ENCODE assay signal across 8 cellular contexts in genomic region chr13:98556968-98557591, GRCh38. TPM values are rescaled to one million over a fixed set of nuclear protein-coding genes. Genes with fewer than 3 reads are reported as not detected.
DNase-seq lines count a peak whose midpoint lies in the region; ATAC-seq, FAIRE-seq and TF ChIP-seq lines count a peak whose summit lies in the region.

No MANE protein-coding gene starts in this region.

- TF ChIP-seq CTCF in Calu3 (IDR thresholded peaks at IDR 0.05; ENCODE audit: unreplicated experiment) (no peak), K562 (IDR thresholded peaks at IDR 0.05 in 2 of 3, conservative IDR thresholded peaks at IDR 0.05 in 1 of 3; ENCODE audit: insufficient read depth in 2 of 3, low read depth in 1 of 3, low read length in 3 of 3) (peak in 1 of 3 experiments; percentile 59; a peak in 2 of 6 replicates), mesothelial cell of epicardium (IDR thresholded peaks at IDR 0.05; ENCODE audit: unreplicated experiment) (no peak), natural killer cell (IDR thresholded peaks at IDR 0.05) (no peak)

- no peak overlapping the region for H3K4me3 ChIP-seq in K562

- WGBS in K562 (ENCODE audit: insufficient coverage, low coverage, missing lambda C conversion rate) = 68% methylated on average over 5 of the region's 9 CpGs

- DNase-seq in Calu3 (no peak), NCI-H69 (lab: John Stamatoyannopoulos, UW) (peak; percentile 24), K562 (ENCODE audit: extremely low read depth in 1 of 4, low spot score in 3 of 4) (peak in 1 of 4 experiments; percentile 22), mesothelial cell of epicardium (ENCODE audit: low spot score in 2 of 2, unreplicated experiment in 2 of 2) (no peak), immature natural killer cell (no peak), natural killer cell (no peak)

- intact Hi-C loops in Calu3 (cut with micrococcal nuclease; ENCODE audit: unreplicated experiment) (no loop called here), K562 (cut with micrococcal nuclease) (no loop called here), natural killer cell (cut with micrococcal nuclease) (no loop called here)

- H3K9me1 ChIP-seq in K562 (ENCODE audit: control insufficient read depth, insufficient read depth, low read length) = peaks cover 2% of the 10 kb centered on the region

- no peaks in the 10 kb centered on the region for H3K9me3 ChIP-seq in K562 (replicated peaks; ENCODE audit: control insufficient read depth, insufficient read depth, low read depth, low read length)

- in situ Hi-C loops in K562 (cut with MboI) = no loop called here

- no peak overlapping the region for H2AFZ ChIP-seq in K562 (ENCODE audit: low read depth, low read length)

- TF ChIP-seq EP300 in K562 (IDR thresholded peaks at IDR 0.05; ENCODE audit: low read length) = no peak

- POLR2A ChIA-PET in K562 (lab: Yijun Ruan, JAX) = interaction anchor here (0.6 to 1.8 kb wide), 5 partner anchors 9 to 16 kb away, joined by 3 to 7 read pairs (median 4); no protein-coding TSS in a partner anchor

- H3K27ac Mint-ChIP-seq in Calu3 (ENCODE audit: unreplicated experiment) = peak overlapping the region; percentile 47
- H3K27ac Mint-ChIP-seq in mesothelial cell of epicardium = peak overlapping the region; percentile 30
- H3K27ac Mint-ChIP-seq in immature natural killer cell = peak overlapping the region in 3 of 6 donors; percentile 3 to 58 (median 3)
- H3K27ac Mint-ChIP-seq in natural killer cell = peak overlapping the region in 1 of 2 donors; percentile 56

- no peak overlapping the region for H3K27ac ChIP-seq in K562 (ENCODE audit: extremely low read depth, low read depth, low read length)

- H3K79me2 ChIP-seq in K562 (ENCODE audit: control insufficient read depth, insufficient read depth, low read length) = peaks cover 80% of the 10 kb centered on the region

- peaks cover 19% of the 10 kb centered on the region for H3K4me1 Mint-ChIP-seq in Calu3 (ENCODE audit: low read depth, unreplicated experiment)
- peaks cover 48% of the 10 kb centered on the region for H3K4me1 Mint-ChIP-seq in mesothelial cell of epicardium
- peaks cover 72 to 83% of the 10 kb centered on the region in 2 donors for H3K4me1 Mint-ChIP-seq in immature natural killer cell
- peaks cover 69 to 86% of the 10 kb centered on the region in 2 donors for H3K4me1 Mint-ChIP-seq in natural killer cell

- ATAC-seq in K562 = peak; percentile 62
- ATAC-seq in GM18520 (IDR thresholded peaks at IDR 0.05; ENCODE audit: unreplicated experiment) = no peak
- ATAC-seq in HG03097 (IDR thresholded peaks at IDR 0.05; ENCODE audit: low FRiP score, unreplicated experiment) = no peak
- no peak for ATAC-seq in natural killer cell

- no TSS peak for BruUV-seq in Calu3 (replicated peaks; lab: Mats Ljungman, UMichigan)
- BruUV-seq in K562 (replicated peaks; lab: Mats Ljungman, UMichigan) = no TSS peak

- peaks cover 23% of the 10 kb centered on the region; the same call in 1 of the 2 replicates for H4K20me1 ChIP-seq in K562 (replicated peaks; ENCODE audit: control insufficient read depth, insufficient read depth, low read length)

- TF ChIP-seq POLR2A in K562 (conservative IDR thresholded peaks at IDR 0.05) = no peak

- H3K27me3 ChIP-seq in K562 (ENCODE audit: control insufficient read depth in 2 of 2, insufficient read depth in 2 of 2, low read length in 2 of 2) = no peaks in the 10 kb centered on the region

- H3K36me3 ChIP-seq in K562 (ENCODE audit: control insufficient read depth, insufficient read depth, low read length) = peaks cover 2% of the 10 kb centered on the region; the same call in 1 of the 3 replicates

- TF ChIP-seq RAD21 in K562 (CRISPR knock-in tag; conservative IDR thresholded peaks at IDR 0.05 in 1 of 2, IDR thresholded peaks at IDR 0.05 in 1 of 2) = no peak

- peaks cover 0 to 3% of the 10 kb centered on the region in 2 experiments; a peak in 2 of 5 replicates for H3K4me1 ChIP-seq in K562 (replicated peaks in 1 of 2; ENCODE audit: control insufficient read depth in 2 of 2, insufficient read depth in 2 of 2, low read length in 2 of 2)

- no peak for FAIRE-seq in K562 (lab: Jason Lieb, UNC)

- H3K4me2 ChIP-seq in K562 (ENCODE audit: insufficient read depth, low read length) = no peak overlapping the region

- peak overlapping the region; percentile 32 for H3K4me3 Mint-ChIP-seq in Calu3 (ENCODE audit: low read depth, unreplicated experiment)
- H3K4me3 Mint-ChIP-seq in mesothelial cell of epicardium = no peak overlapping the region
- H3K4me3 Mint-ChIP-seq in immature natural killer cell = peak overlapping the region in 2 of 5 donors; percentile 5 to 39
- H3K4me3 Mint-ChIP-seq in natural killer cell = no peak overlapping the region

- H3K36me3 Mint-ChIP-seq in Calu3 (ENCODE audit: insufficient read depth, unreplicated experiment) = peaks cover 6% of the 10 kb centered on the region
- H3K36me3 Mint-ChIP-seq in mesothelial cell of epicardium = peaks cover 1% of the 10 kb centered on the region
- H3K36me3 Mint-ChIP-seq in immature natural killer cell = no peaks in the 10 kb centered on the region
- no peaks in the 10 kb centered on the region for H3K36me3 Mint-ChIP-seq in natural killer cell

- H3K9me3 Mint-ChIP-seq in Calu3 (ENCODE audit: low read depth, unreplicated experiment) (no peaks in the 10 kb centered on the region), mesothelial cell of epicardium (no peaks in the 10 kb centered on the region), immature natural killer cell (no peaks in the 10 kb centered on the region), natural killer cell (no peaks in the 10 kb centered on the region)

- no peaks in the 10 kb centered on the region for H3K27me3 Mint-ChIP-seq in Calu3 (ENCODE audit: unreplicated experiment)
- no peaks in the 10 kb centered on the region for H3K27me3 Mint-ChIP-seq in mesothelial cell of epicardium (ENCODE audit: low read depth)
- H3K27me3 Mint-ChIP-seq in immature natural killer cell (ENCODE audit: low read depth in 3 of 3) = peaks cover 0 to 2% (median 1%) of the 10 kb centered on the region in 3 donors
- no peaks in the 10 kb centered on the region for H3K27me3 Mint-ChIP-seq in natural killer cell (ENCODE audit: low read depth in 2 of 2)

- no peak overlapping the region for H3K9ac ChIP-seq in K562 (ENCODE audit: insufficient read depth in 1 of 2, low read depth in 2 of 2, low read length in 2 of 2)

- CTCF ChIA-PET in Calu3 (lab: Charles Lee) (interaction anchor here (0.7 kb wide), 1 partner anchor 81 kb away, joined by 3 read pairs; no protein-coding TSS in a partner anchor), K562 (lab: Yijun Ruan, JAX; ENCODE audit: low intra/inter-chr PET ratio) (no interaction called here)

TF ChIP-seq in K562, 482 proteins besides CTCF, POLR2A, EP300 and RAD21 (continues in another document):
- TF ChIP-seq NFIX (CRISPR knock-in tag; IDR thresholded peaks at IDR 0.05; ENCODE audit: low read depth) (no peak), STAT6 (CRISPR knock-in tag; IDR thresholded peaks at IDR 0.05) (no peak)

RNA-seq across cellular contexts. Expression of gene STK24, which starts 19.8 kb away (rescaled TPM):
- 51.2 and 55.3 TPM in 2 replicates for total RNA-seq in Calu3 (2022)
- 26.2 and 51.3 TPM in 2 replicates for total RNA-seq in K562 (2011; cell fraction: chromatin; rRNA removed; ENCODE audit: low replicate concordance)
- 14.5 and 15.4 TPM in 2 replicates for total RNA-seq in K562 (2011; cell fraction: nucleolus; rRNA removed)
- total RNA-seq in K562 (2011; cell fraction: nucleoplasm; rRNA removed) = 25.6 and 40.1 TPM in 2 replicates
- total RNA-seq in K562 (2014; rRNA removed) = 26.0 and 29.1 TPM in 2 replicates
- total RNA-seq in K562 (2014; rRNA removed; fragmentation: Illumina TruSeq; extraction: Trizol) = 44.1 and 50.8 TPM in 2 replicates
- total RNA-seq in K562 (2015; rRNA removed; fragmentation: Illumina TruSeq; extraction: Trizol) = 40.2 and 42.6 TPM in 2 replicates
- total RNA-seq in K562 (2021) = 46.8 and 57.6 TPM in 2 replicates
- 21.4 and 25.5 TPM in 2 replicates for polyA plus RNA-seq in K562 (2011; rRNA removed)
- 14.8 and 23.6 TPM in 2 replicates for polyA plus RNA-seq in K562 (2011; cell fraction: cytosol; rRNA removed)
- polyA plus RNA-seq in K562 (2011; cell fraction: nucleus; rRNA removed) = 26.9 and 31.8 TPM in 2 replicates
- 39.0 and 50.4 TPM in 2 replicates for polyA plus RNA-seq in K562 (2012)
- polyA plus RNA-seq in K562 (2014; fragmentation: Illumina TruSeq; extraction: Trizol) = 69.9 and 78.4 TPM in 2 replicates
- 1 to 10 TPM; 3.8 to 5.9 TPM for polyA plus RNA-seq in K562 (2014; fragmentation: Nextera tagmentation; extraction: Ambion mirVana)
- polyA plus RNA-seq in K562 (2014; rRNA removed) = 28.2 and 29.6 TPM in 2 replicates
- polyA minus RNA-seq in K562 (2011; rRNA and poly(A)+ RNA removed) = 19.6 and 23.0 TPM in 2 replicates
- polyA minus RNA-seq in K562 (2011; cell fraction: cytosol; rRNA and poly(A)+ RNA removed) = 16.8 and 18.7 TPM in 2 replicates
- 11.0 and 12.4 TPM in 2 replicates for polyA minus RNA-seq in K562 (2011; cell fraction: nucleus; rRNA and poly(A)+ RNA removed)
- 85.4 to 92.1 TPM (median 88.4 TPM) in 3 replicates for total RNA-seq in mesothelial cell of epicardium
- polyA plus RNA-seq in immature natural killer cell = 10 to 100 TPM; 10.8 to 18.8 (median 15.8) TPM
- total RNA-seq in natural killer cell = 10 to 100 TPM; 64.5 to 78.4 (median 70.4) TPM
